Comparison of ENCODE assay signal across 1 cellular context in genomic region chrX:106007815-106008214, GRCh38.
A peak's percentile ranks its signal among the peaks of the same experiment; 100 is the strongest.
TF ChIP-seq lines count a peak whose summit lies in the region.

No MANE protein-coding gene starts in this region.

TF ChIP-seq in HepG2, 621 proteins besides CTCF, POLR2A, EP300 and RAD21 (continued from another document and continues in another):
- TF ChIP-seq ATF2 (CRISPR knock-in tag; IDR thresholded peaks at IDR 0.05) = peak; percentile 29; the same call in 1 of the 2 replicates
- no peak for TF ChIP-seq ZNF737 (CRISPR knock-in tag; IDR thresholded peaks at IDR 0.05; ENCODE audit: borderline replicate concordance)
- TF ChIP-seq TAF1 (CRISPR knock-in tag; IDR thresholded peaks at IDR 0.05) = peak; percentile 25; the same call in 1 of the 2 replicates
- peak; percentile 58 for TF ChIP-seq TCF7 (IDR thresholded peaks at IDR 0.05; ENCODE audit: low read depth)
- TF ChIP-seq FOXP1 (IDR thresholded peaks at IDR 0.05) = no peak
- peak; percentile 91 for TF ChIP-seq FOXP1 (CRISPR knock-in tag; IDR thresholded peaks at IDR 0.05)
- TF ChIP-seq NR2F2 (IDR thresholded peaks at IDR 0.05; ENCODE audit: borderline replicate concordance, low read depth) = 0 out of 2 replicates have a peak, but pooled peaks have one; percentile 33
- no peak for TF ChIP-seq MXD3 (CRISPR knock-in tag; IDR thresholded peaks at IDR 0.05)
- no peak for TF ChIP-seq ZNF607 (CRISPR knock-in tag; IDR thresholded peaks at IDR 0.05; ENCODE audit: borderline replicate concordance)
- no peak for TF ChIP-seq YEATS4 (CRISPR knock-in tag; IDR thresholded peaks at IDR 0.05; ENCODE audit: borderline replicate concordance)
- peak; percentile 21; the same call in 1 of the 2 replicates for TF ChIP-seq JUNB (CRISPR knock-in tag; IDR thresholded peaks at IDR 0.05; ENCODE audit: borderline replicate concordance)
- TF ChIP-seq ZNF770 (CRISPR knock-in tag; IDR thresholded peaks at IDR 0.05) = 0 out of 2 replicates have a peak, but pooled peaks have one; percentile 21
- TF ChIP-seq ZNF614 (CRISPR knock-in tag; IDR thresholded peaks at IDR 0.05; ENCODE audit: borderline replicate concordance) = 0 out of 2 replicates have a peak, but pooled peaks have one; percentile 31
- TF ChIP-seq SNAPC4 (CRISPR knock-in tag; IDR thresholded peaks at IDR 0.05) = no peak
- TF ChIP-seq MIXL1 (CRISPR knock-in tag; IDR thresholded peaks at IDR 0.05) = peak; percentile 64; the same call in 1 of the 2 replicates
- no peak for TF ChIP-seq NFIB (CRISPR knock-in tag; IDR thresholded peaks at IDR 0.05; ENCODE audit: borderline replicate concordance)
- TF ChIP-seq TFAP4 (IDR thresholded peaks at IDR 0.05; ENCODE audit: borderline replicate concordance, low read depth) = no peak
- 0 out of 2 replicates have a peak, but pooled peaks have one; percentile 22 for TF ChIP-seq RERE (CRISPR knock-in tag; IDR thresholded peaks at IDR 0.05; ENCODE audit: low read depth)
- 0 out of 2 replicates have a peak, but pooled peaks have one; percentile 37 for TF ChIP-seq ARNTL (CRISPR knock-in tag; IDR thresholded peaks at IDR 0.05)
- TF ChIP-seq PITX1 (CRISPR knock-in tag; IDR thresholded peaks at IDR 0.05) = peak; percentile 70; the same call in 1 of the 2 replicates
- peak; percentile 64; the same call in 1 of the 2 replicates for TF ChIP-seq RARA (CRISPR knock-in tag; IDR thresholded peaks at IDR 0.05)
- no peak for TF ChIP-seq ZBTB4 (CRISPR knock-in tag; IDR thresholded peaks at IDR 0.05; ENCODE audit: borderline replicate concordance)
- no peak for TF ChIP-seq MYNN (CRISPR knock-in tag; IDR thresholded peaks at IDR 0.05; ENCODE audit: low read depth)
- TF ChIP-seq ZBTB7B (CRISPR knock-in tag; IDR thresholded peaks at IDR 0.05) = peak; percentile 61
- no peak for TF ChIP-seq POLR2AphosphoS5 (IDR thresholded peaks at IDR 0.05; ENCODE audit: low read depth, low read length)
- TF ChIP-seq ZBTB42 (CRISPR knock-in tag; IDR thresholded peaks at IDR 0.05) = no peak
- TF ChIP-seq SRSF4 (IDR thresholded peaks at IDR 0.05; ENCODE audit: low read depth, low read length, poor library complexity, severe bottlenecking) = no peak
- TF ChIP-seq MTF1 (CRISPR knock-in tag; IDR thresholded peaks at IDR 0.05) = no peak
- TF ChIP-seq HCFC1 (IDR thresholded peaks at IDR 0.05; ENCODE audit: low read depth, low read length) = no peak
- TF ChIP-seq ZMYM4 (CRISPR knock-in tag; IDR thresholded peaks at IDR 0.05) = peak; percentile 63
- TF ChIP-seq FUBP1 (CRISPR knock-in tag; IDR thresholded peaks at IDR 0.05; ENCODE audit: borderline replicate concordance) = no peak
- TF ChIP-seq RXRA (CRISPR knock-in tag; IDR thresholded peaks at IDR 0.05) = no peak
- peak; percentile 98 for TF ChIP-seq FOXP4 (CRISPR knock-in tag; IDR thresholded peaks at IDR 0.05)
- no peak for TF ChIP-seq MLLT10 (CRISPR knock-in tag; IDR thresholded peaks at IDR 0.05)
- no peak for TF ChIP-seq ESRRA (CRISPR knock-in tag; IDR thresholded peaks at IDR 0.05; ENCODE audit: low read depth)
